Comparison of ENCODE assay signal across 20 cellular contexts in the genomic region with DNA sequence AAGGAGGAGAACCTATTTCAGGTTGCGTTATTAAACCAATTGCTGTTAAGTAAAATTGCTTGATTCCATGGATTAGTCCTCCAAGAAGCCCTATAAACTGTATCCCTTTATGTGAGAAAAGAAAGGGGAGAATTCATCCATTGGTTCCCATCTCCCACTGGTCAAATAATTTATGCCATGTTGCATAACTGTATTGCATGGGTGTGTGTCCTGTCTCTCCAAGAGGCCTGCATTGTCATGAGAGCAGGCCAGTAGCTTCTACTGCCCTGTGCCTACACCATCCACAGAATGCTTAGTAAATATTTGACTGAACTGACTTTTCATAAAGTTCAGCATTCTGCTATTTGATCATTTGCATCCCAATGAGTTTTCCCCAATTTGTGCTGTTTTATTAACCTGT. TPM values are rescaled to one million over a fixed set of nuclear protein-coding genes. Genes with fewer than 3 reads are reported as not detected.
"Had no signal": no experiment of that assay in that cellular context is flagged by ENCODE, and none has a peak within 500 bp of the region (broad histone marks: within the 10 kb centered on the region; RNA-seq: fewer than 3 reads in every experiment).

No MANE protein-coding gene starts in this region.

- DNase-seq: effector CD4-positive, alpha-beta T cell; foreskin melanocyte; head of caudate nucleus; mesenchymal stem cell; midbrain; naive thymus-derived CD4-positive, alpha-beta T cell; sigmoid colon; stimulated activated CD4-positive, alpha-beta T cell treated with anti-CD3 and anti-CD28 coated beads, Interleukin-2, amount 100 ng/mL, for 24 hours; stimulated activated CD4-positive, alpha-beta T cell treated with anti-CD3 and anti-CD28 coated beads, Interleukin-4, amount 100 ng/mL, for 24 hours; stimulated activated naive CD4-positive, alpha-beta T cell treated with Interleukin-2 at 50 U/mL for 16 hours; stomach; testis; tibial artery; upper lobe of left lung had no signal

- H3K4me1 Mint-ChIP-seq: nephron, neural progenitor cell had no signal

- H3K9me3 Mint-ChIP-seq: stimulated activated effector memory CD8-positive, alpha-beta T cell treated with anti-CD3 and anti-CD28 coated beads, Interleukin-12 subunit alpha, Interleukin-12 subunit beta, amount 100 ng/mL, for 72 hours had no signal

- ATAC-seq: esophagus mucosa; naive thymus-derived CD4-positive, alpha-beta T cell; stimulated activated effector memory CD8-positive, alpha-beta T cell treated with anti-CD3 and anti-CD28 coated beads, Interleukin-12 subunit alpha, Interleukin-12 subunit beta, amount 100 ng/mL, for 72 hours had no signal

- H3K36me3 Mint-ChIP-seq: stimulated activated effector memory CD8-positive, alpha-beta T cell treated with anti-CD3 and anti-CD28 coated beads, Interleukin-12 subunit alpha, Interleukin-12 subunit beta, amount 100 ng/mL, for 72 hours had no signal

- H3K27ac Mint-ChIP-seq: naive thymus-derived CD4-positive, alpha-beta T cell; nephron; neural progenitor cell; progenitor cell of endocrine pancreas; stimulated activated effector memory CD8-positive, alpha-beta T cell treated with anti-CD3 and anti-CD28 coated beads, Interleukin-12 subunit alpha, Interleukin-12 subunit beta, amount 100 ng/mL, for 72 hours had no signal

- H3K27me3 Mint-ChIP-seq: progenitor cell of endocrine pancreas had no signal

- H3K4me3 Mint-ChIP-seq: naive thymus-derived CD4-positive, alpha-beta T cell; nephron; neural progenitor cell; stimulated activated effector memory CD8-positive, alpha-beta T cell treated with anti-CD3 and anti-CD28 coated beads, Interleukin-12 subunit alpha, Interleukin-12 subunit beta, amount 100 ng/mL, for 72 hours had no signal

RNA-seq across cellular contexts. Expression of gene WFIKKN2, which starts 42.5 kb away (rescaled TPM):
- total RNA-seq: dermis microvascular lymphatic vessel endothelial cell; esophagus mucosa; naive thymus-derived CD4-positive, alpha-beta T cell; progenitor cell of endocrine pancreas had no signal
